In the genomic region with DNA sequence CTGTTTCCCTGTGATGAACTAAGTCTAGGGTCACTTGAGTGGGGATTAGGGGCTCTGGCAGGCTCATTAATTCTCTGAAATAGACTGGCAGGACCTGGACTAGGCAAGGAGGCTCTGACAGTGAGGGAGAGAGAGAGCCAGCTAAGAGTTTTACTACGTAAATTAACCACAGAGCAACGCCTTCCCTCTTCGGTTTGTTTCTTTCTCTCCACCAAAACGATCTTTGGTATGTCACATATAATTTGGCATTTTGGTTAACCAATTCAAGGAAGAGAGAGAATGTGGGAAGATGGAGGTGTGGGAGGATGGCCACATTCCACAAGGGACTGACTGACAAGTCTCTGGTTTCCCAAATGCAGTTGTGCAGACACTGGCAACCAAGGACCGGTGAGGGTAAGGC, we compare ENCODE assay signal across 1 cellular context.
TF ChIP-seq lines count a peak whose summit lies in the region.

No MANE protein-coding gene starts in this region.

TF ChIP-seq in SK-N-SH treated with all-trans-retinoic acid at 6 μM for 48 hours, 23 proteins besides CTCF, POLR2A, EP300 and RAD21 (continued from another document):
- TF ChIP-seq, protein P1, sequence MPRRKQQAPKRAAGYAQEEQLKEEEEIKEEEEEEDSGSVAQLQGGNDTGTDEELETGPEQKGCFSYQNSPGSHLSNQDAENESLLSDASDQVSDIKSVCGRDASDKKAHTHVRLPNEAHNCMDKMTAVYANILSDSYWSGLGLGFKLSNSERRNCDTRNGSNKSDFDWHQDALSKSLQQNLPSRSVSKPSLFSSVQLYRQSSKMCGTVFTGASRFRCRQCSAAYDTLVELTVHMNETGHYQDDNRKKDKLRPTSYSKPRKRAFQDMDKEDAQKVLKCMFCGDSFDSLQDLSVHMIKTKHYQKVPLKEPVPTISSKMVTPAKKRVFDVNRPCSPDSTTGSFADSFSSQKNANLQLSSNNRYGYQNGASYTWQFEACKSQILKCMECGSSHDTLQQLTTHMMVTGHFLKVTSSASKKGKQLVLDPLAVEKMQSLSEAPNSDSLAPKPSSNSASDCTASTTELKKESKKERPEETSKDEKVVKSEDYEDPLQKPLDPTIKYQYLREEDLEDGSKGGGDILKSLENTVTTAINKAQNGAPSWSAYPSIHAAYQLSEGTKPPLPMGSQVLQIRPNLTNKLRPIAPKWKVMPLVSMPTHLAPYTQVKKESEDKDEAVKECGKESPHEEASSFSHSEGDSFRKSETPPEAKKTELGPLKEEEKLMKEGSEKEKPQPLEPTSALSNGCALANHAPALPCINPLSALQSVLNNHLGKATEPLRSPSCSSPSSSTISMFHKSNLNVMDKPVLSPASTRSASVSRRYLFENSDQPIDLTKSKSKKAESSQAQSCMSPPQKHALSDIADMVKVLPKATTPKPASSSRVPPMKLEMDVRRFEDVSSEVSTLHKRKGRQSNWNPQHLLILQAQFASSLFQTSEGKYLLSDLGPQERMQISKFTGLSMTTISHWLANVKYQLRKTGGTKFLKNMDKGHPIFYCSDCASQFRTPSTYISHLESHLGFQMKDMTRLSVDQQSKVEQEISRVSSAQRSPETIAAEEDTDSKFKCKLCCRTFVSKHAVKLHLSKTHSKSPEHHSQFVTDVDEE (CRISPR knock-in tag; IDR thresholded peaks at IDR 0.05), result no peak
- no peak for TF ChIP-seq ISL1 (CRISPR knock-in tag; IDR thresholded peaks at IDR 0.05)
